Comparison of ENCODE assay signal across 8 cellular contexts in genomic region chr7:91264924-91265681, GRCh38. TPM values are rescaled to one million over a fixed set of nuclear protein-coding genes. Genes with fewer than 3 reads are reported as not detected.
DNase-seq lines count a peak whose midpoint lies in the region; ATAC-seq and TF ChIP-seq lines count a peak whose summit lies in the region.

No MANE protein-coding gene starts in this region.

- intact Hi-C loops in CD4-positive, alpha-beta T cell (cut with DNase I, micrococcal nuclease) = loop anchor here (10.0 kb wide), 1 partner anchor 180 kb away; no protein-coding TSS in a partner anchor
- intact Hi-C loops in left ventricle myocardium inferior (cut with micrococcal nuclease) (loop anchor here (10.0 kb wide), 1 partner anchor 180 kb away; no protein-coding TSS in a partner anchor), posterior cingulate gyrus (cut with DNase I) (loop anchor here (5.0 kb wide), 1 partner anchor 178 kb away; no protein-coding TSS in a partner anchor)

- no peaks in the 10 kb centered on the region for H3K9me3 ChIP-seq in CD4-positive, alpha-beta T cell (ENCODE audit: control insufficient read depth, low read length)
- no peaks in the 10 kb centered on the region for H3K9me3 ChIP-seq in adipocyte (ENCODE audit: control insufficient read depth, low read length)
- no peaks in the 10 kb centered on the region for H3K9me3 ChIP-seq in left ventricle myocardium inferior (replicated peaks)

- no peak for TF ChIP-seq CTCF in CD4-positive, alpha-beta T cell (IDR thresholded peaks at IDR 0.05)
- no peak for TF ChIP-seq CTCF in left ventricle myocardium inferior (IDR thresholded peaks at IDR 0.05; ENCODE audit: borderline replicate concordance)

- DNase-seq in CD4-positive, alpha-beta T cell = no peak
- peak; percentile 64 for DNase-seq in NCI-H345 (lab: John Stamatoyannopoulos, UW)
- peak; percentile 78 for DNase-seq in adipocyte (ENCODE audit: low read depth)
- peak; percentile 56 for DNase-seq in left ventricle myocardium inferior
- peak in 8 of 10 donors; percentile 22 to 94 (median 34) for DNase-seq in posterior cingulate gyrus
- no peak for DNase-seq in NCI-H524 treated with DMSO at 0.1 percent for 48 hours (lab: John Stamatoyannopoulos, UW)

- CTCF ChIA-PET in CD4-positive, alpha-beta T cell (lab: Charles Lee) = no interaction called here

- H3K36me3 Mint-ChIP-seq in CD4-positive, alpha-beta T cell (ENCODE audit: low read depth) = no peaks in the 10 kb centered on the region

- peaks cover 39% of the 10 kb centered on the region for H3K27me3 Mint-ChIP-seq in CD4-positive, alpha-beta T cell

- no peak overlapping the region for H3K27ac ChIP-seq in CD4-positive, alpha-beta T cell (ENCODE audit: low read depth, low read length)
- H3K27ac ChIP-seq in left ventricle myocardium inferior (replicated peaks) = peak overlapping the region; percentile 98

- peak overlapping the region; percentile 90 for H3K9ac ChIP-seq in adipocyte (ENCODE audit: low read length)

- H3K9me3 Mint-ChIP-seq in CD4-positive, alpha-beta T cell = no peaks in the 10 kb centered on the region

- peaks cover 39% of the 10 kb centered on the region for H3K27me3 ChIP-seq in CD4-positive, alpha-beta T cell (ENCODE audit: control insufficient read depth, insufficient read depth, low read length)
- H3K27me3 ChIP-seq in adipocyte (replicated peaks; ENCODE audit: control insufficient read depth, insufficient read depth, low read length) (no peaks in the 10 kb centered on the region), left ventricle myocardium inferior (ENCODE audit: low read depth) (no peaks in the 10 kb centered on the region)

- H3K4me3 ChIP-seq in adipocyte (ENCODE audit: low read length) (peak overlapping the region; percentile 92), left ventricle myocardium inferior (peak overlapping the region; percentile 77)

- H3K27ac Mint-ChIP-seq in CD4-positive, alpha-beta T cell = no peak overlapping the region

- POLR2A ChIA-PET in CD4-positive, alpha-beta T cell (lab: Charles Lee) = no interaction called here

- H3K4me3 Mint-ChIP-seq in CD4-positive, alpha-beta T cell = peak overlapping the region; percentile 88

- H3K4me1 Mint-ChIP-seq in CD4-positive, alpha-beta T cell (ENCODE audit: low read depth) = no peaks in the 10 kb centered on the region

- ATAC-seq in CD4-positive, alpha-beta T cell (ENCODE audit: poor library complexity) = peak; percentile 45
- peak; percentile 24 for ATAC-seq in GM19025 (IDR thresholded peaks at IDR 0.05; ENCODE audit: low read depth, unreplicated experiment)
- peak; percentile 21 for ATAC-seq in HG03108 (IDR thresholded peaks at IDR 0.05; ENCODE audit: unreplicated experiment)

- H3K36me3 ChIP-seq in adipocyte (ENCODE audit: control insufficient read depth, insufficient read depth, low read length, severe bottlenecking) (no peaks in the 10 kb centered on the region), left ventricle myocardium inferior (no peaks in the 10 kb centered on the region)

- peaks cover 32% of the 10 kb centered on the region for H3K4me1 ChIP-seq in adipocyte (ENCODE audit: control insufficient read depth, insufficient read depth, low read length)
- H3K4me1 ChIP-seq in left ventricle myocardium inferior = peaks cover 58% of the 10 kb centered on the region

RNA-seq across cellular contexts. Expression of gene FZD1, which starts 0.9 kb away (rescaled TPM):
- total RNA-seq in CD4-positive, alpha-beta T cell = under 1 TPM; 0.22 to 0.28 TPM
- total RNA-seq in left ventricle myocardium inferior = 14.1 TPM

Comparison
In these comparisons a context has a peak if more than half of its experiments do, and no peak if none do; other contexts are left out.
1. DNase-seq: peak in NCI-H345 (single experiment), adipocyte (single experiment), left ventricle myocardium inferior (single experiment) and posterior cingulate gyrus (8 of 10); none in CD4-positive, alpha-beta T cell (0 of 10) and NCI-H524 treated with DMSO at 0.1 percent for 48 hours (single experiment).
2. RNA of gene FZD1, which starts 0.9 kb away (total RNA-seq): 14.1 TPM in left ventricle myocardium inferior (single experiment); 0.22 to 0.28 TPM in CD4-positive, alpha-beta T cell; every median in the first group is over 10 times any median in the second.
3. Peak in every context shown above with its lines, with median percentiles within 50 percentile points of each other: ATAC-seq.